Comparison of ENCODE assay signal across 9 cellular contexts in the genomic region with DNA sequence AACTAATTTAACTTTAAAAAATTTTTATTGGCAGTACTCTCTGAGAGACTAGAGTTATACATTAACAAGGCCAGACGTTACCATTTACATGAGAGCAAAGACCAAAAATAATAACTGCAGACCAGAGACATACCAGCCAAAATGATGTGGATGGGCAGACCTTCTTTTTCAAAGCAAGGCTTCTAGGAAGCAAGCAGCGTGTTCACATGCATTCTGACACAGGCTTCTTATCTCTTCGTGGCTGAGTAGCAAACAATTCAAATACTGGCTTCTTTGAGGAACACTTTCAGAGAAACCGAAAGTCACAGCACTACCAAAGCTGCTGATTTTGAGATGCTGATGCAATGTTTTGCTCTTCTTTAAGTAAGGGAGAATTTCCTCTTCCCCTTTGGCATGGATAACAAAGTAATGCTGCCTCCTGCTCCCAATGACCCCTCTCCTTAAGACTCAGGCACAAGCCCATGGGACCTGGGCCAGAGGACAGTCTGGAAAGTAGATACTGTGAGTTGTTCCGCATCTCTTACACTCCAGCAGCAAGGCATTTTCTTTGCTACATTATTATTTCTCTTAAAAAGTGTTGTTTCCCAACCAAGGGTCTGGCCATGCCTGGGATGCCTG.
DNase-seq lines count a peak whose midpoint lies in the region; ATAC-seq and TF ChIP-seq lines count a peak whose summit lies in the region.
"Had no signal": no experiment of that assay in that cellular context is flagged by ENCODE, and none has a peak within 500 bp of the region (broad histone marks: within the 10 kb centered on the region; RNA-seq: fewer than 3 reads in every experiment).

No MANE protein-coding gene starts in this region.

- TF ChIP-seq CTCF in choroid plexus epithelial cell (conservative IDR thresholded peaks at IDR 0.05; ENCODE audit: low read depth, low read length) (no peak), nephron progenitor cell (IDR thresholded peaks at IDR 0.05) (no peak)

- H3K36me3 Mint-ChIP-seq in nephron progenitor cell (ENCODE audit: low read depth) = no peaks in the 10 kb centered on the region

- H3K4me3 ChIP-seq in choroid plexus epithelial cell (ENCODE audit: low read depth, low read length) = no peak overlapping the region

- DNase-seq in choroid plexus epithelial cell (ENCODE audit: low read depth) (peak; percentile 79), nephron progenitor cell (no peak), HCEC 1CT (no peak), NAMALWA (ENCODE audit: low spot score) (no peak), DMS153 treated with DMSO at 0.1 percent for 48 hours (lab: John Stamatoyannopoulos, UW; ENCODE audit: unreplicated experiment) (no peak)
- DNase-seq: Kasumi-1 had no signal

- ATAC-seq in GM18520 (IDR thresholded peaks at IDR 0.05; ENCODE audit: unreplicated experiment) (peak; percentile 46), HG03196 (IDR thresholded peaks at IDR 0.05; ENCODE audit: unreplicated experiment) (peak; percentile 59), GM18909 (IDR thresholded peaks at IDR 0.05; ENCODE audit: poor library complexity, unreplicated experiment) (no peak)

- peaks cover 55% of the 10 kb centered on the region for H3K4me1 Mint-ChIP-seq in nephron progenitor cell

- H3K4me3 Mint-ChIP-seq in nephron progenitor cell = no peak overlapping the region

- H3K27ac Mint-ChIP-seq in nephron progenitor cell = peak overlapping the region; percentile 49

- H3K9me3 Mint-ChIP-seq in nephron progenitor cell = no peaks in the 10 kb centered on the region

- no peaks in the 10 kb centered on the region for H3K27me3 Mint-ChIP-seq in nephron progenitor cell (ENCODE audit: low read depth, poor library complexity)
